In genomic region chr2:8456149-8457091, GRCh38 we compare ENCODE assay signal across 8 cellular contexts.
DNase-seq lines count a peak whose midpoint lies in the region; ATAC-seq and TF ChIP-seq lines count a peak whose summit lies in the region.

No MANE protein-coding gene starts in this region.

- DNase-seq in CD1c-positive myeloid dendritic cell (ENCODE audit: extremely low spot score) = peak; percentile 22
- peak; percentile 26 for DNase-seq in activated CD8-positive, alpha-beta memory T cell treated with anti-CD3 and anti-CD28 coated beads, Interleukin-2, amount 50 U/mL, for 4 hours
- no peak for DNase-seq in lower lobe of right lung
- DNase-seq in OCI-LY7 (ENCODE audit: low spot score) = no peak
- no peak for DNase-seq in GDM1 (lab: John Stamatoyannopoulos, UW)

- no peak overlapping the region for H3K4me2 ChIP-seq in OCI-LY7 (ENCODE audit: low read length)

- H3K4me3 ChIP-seq in lower lobe of right lung = peak overlapping the region; percentile 35
- no peak overlapping the region for H3K4me3 ChIP-seq in OCI-LY7 (ENCODE audit: low read depth, low read length, poor library complexity, severe bottlenecking)

- H3K4me1 ChIP-seq in lower lobe of right lung (peaks cover 10% of the 10 kb centered on the region), OCI-LY7 (ENCODE audit: insufficient read depth, low read length, poor library complexity, severe bottlenecking) (peaks cover 23% of the 10 kb centered on the region)

- CTCF ChIA-PET in OCI-LY7 (lab: Charles Lee; ENCODE audit: unreplicated experiment) = no interaction called here

- intact Hi-C loops in lower lobe of right lung (cut with DNase I) (no loop called here), OCI-LY7 (cut with micrococcal nuclease; ENCODE audit: unreplicated experiment) (no loop called here)

- H3K79me2 ChIP-seq in OCI-LY7 (ENCODE audit: insufficient read depth, low read depth, low read length) = no peaks in the 10 kb centered on the region

- no TSS peak for BruUV-seq in OCI-LY7 (replicated peaks; lab: Mats Ljungman, UMichigan)

- no peaks in the 10 kb centered on the region for H4K20me1 ChIP-seq in OCI-LY7 (ENCODE audit: insufficient read depth, low read length)

- H3K27me3 ChIP-seq in lower lobe of right lung (ENCODE audit: low read depth) = peaks cover 19% of the 10 kb centered on the region

- no peaks in the 10 kb centered on the region for H3K36me3 ChIP-seq in lower lobe of right lung
- no peaks in the 10 kb centered on the region for H3K36me3 ChIP-seq in OCI-LY7 (ENCODE audit: insufficient read depth, low read length)

- no peaks in the 10 kb centered on the region for H3K9me3 ChIP-seq in lower lobe of right lung
- H3K9me3 ChIP-seq in OCI-LY7 (ENCODE audit: low read length) = no peaks in the 10 kb centered on the region

- H2AFZ ChIP-seq in OCI-LY7 (ENCODE audit: low read length) = no peak overlapping the region

- H3K27ac ChIP-seq in lower lobe of right lung (peak overlapping the region; percentile 46), OCI-LY7 (ENCODE audit: low read depth, low read length, poor library complexity, severe bottlenecking) (no peak overlapping the region)

- TF ChIP-seq CTCF in lower lobe of right lung (IDR thresholded peaks at IDR 0.05) (no peak), OCI-LY7 (conservative IDR thresholded peaks at IDR 0.05; ENCODE audit: low read length) (no peak)

- ATAC-seq in HG02642 (IDR thresholded peaks at IDR 0.05; ENCODE audit: poor library complexity, unreplicated experiment) = peak; percentile 50
- no peak for ATAC-seq in lower lobe of right lung
- no peak for ATAC-seq in HG03196 (IDR thresholded peaks at IDR 0.05; ENCODE audit: unreplicated experiment)
- ATAC-seq in HG03439 (IDR thresholded peaks at IDR 0.05; ENCODE audit: unreplicated experiment) = no peak

- POLR2A ChIA-PET in OCI-LY7 (lab: Charles Lee) = no interaction called here

- no peaks in the 10 kb centered on the region for H3K9me2 ChIP-seq in OCI-LY7 (ENCODE audit: insufficient read depth, low read length)

Comparison
In these comparisons a context has a peak if more than half of its experiments do, and no peak if none do; other contexts are left out.
1. DNase-seq: peak in CD1c-positive myeloid dendritic cell (single experiment) and activated CD8-positive, alpha-beta memory T cell treated with anti-CD3 and anti-CD28 coated beads, Interleukin-2, amount 50 U/mL, for 4 hours (single experiment); none in lower lobe of right lung (single experiment), OCI-LY7 (single experiment) and GDM1 (single experiment).